In genomic region chr11:121295246-121296007, GRCh38 we compare ENCODE assay signal across 1 cellular context.
A peak's percentile ranks its signal among the peaks of the same experiment; 100 is the strongest.
TF ChIP-seq lines count a peak whose summit lies in the region.

No MANE protein-coding gene starts in this region.

TF ChIP-seq in GM12878, 131 proteins besides CTCF, POLR2A, EP300 and RAD21:
- TF ChIP-seq PAX5 (IDR thresholded peaks at IDR 0.05; ENCODE audit: borderline replicate concordance, low read depth, low read length) (no peak), TCF12 (IDR thresholded peaks at IDR 0.05; ENCODE audit: low read depth, low read length) (no peak), ATF7 (IDR thresholded peaks at IDR 0.05; ENCODE audit: low read depth) (0 out of 2 replicates have a peak, but pooled peaks have one; percentile 35), DPF2 (IDR thresholded peaks at IDR 0.05) (no peak), MAX (IDR thresholded peaks at IDR 0.05; ENCODE audit: low read depth, low read length) (no peak), RB1 (IDR thresholded peaks at IDR 0.05; ENCODE audit: borderline replicate concordance) (no peak), IRF4 (IDR thresholded peaks at IDR 0.05; ENCODE audit: low read depth, low read length) (no peak)
- TF ChIP-seq, protein P1, sequence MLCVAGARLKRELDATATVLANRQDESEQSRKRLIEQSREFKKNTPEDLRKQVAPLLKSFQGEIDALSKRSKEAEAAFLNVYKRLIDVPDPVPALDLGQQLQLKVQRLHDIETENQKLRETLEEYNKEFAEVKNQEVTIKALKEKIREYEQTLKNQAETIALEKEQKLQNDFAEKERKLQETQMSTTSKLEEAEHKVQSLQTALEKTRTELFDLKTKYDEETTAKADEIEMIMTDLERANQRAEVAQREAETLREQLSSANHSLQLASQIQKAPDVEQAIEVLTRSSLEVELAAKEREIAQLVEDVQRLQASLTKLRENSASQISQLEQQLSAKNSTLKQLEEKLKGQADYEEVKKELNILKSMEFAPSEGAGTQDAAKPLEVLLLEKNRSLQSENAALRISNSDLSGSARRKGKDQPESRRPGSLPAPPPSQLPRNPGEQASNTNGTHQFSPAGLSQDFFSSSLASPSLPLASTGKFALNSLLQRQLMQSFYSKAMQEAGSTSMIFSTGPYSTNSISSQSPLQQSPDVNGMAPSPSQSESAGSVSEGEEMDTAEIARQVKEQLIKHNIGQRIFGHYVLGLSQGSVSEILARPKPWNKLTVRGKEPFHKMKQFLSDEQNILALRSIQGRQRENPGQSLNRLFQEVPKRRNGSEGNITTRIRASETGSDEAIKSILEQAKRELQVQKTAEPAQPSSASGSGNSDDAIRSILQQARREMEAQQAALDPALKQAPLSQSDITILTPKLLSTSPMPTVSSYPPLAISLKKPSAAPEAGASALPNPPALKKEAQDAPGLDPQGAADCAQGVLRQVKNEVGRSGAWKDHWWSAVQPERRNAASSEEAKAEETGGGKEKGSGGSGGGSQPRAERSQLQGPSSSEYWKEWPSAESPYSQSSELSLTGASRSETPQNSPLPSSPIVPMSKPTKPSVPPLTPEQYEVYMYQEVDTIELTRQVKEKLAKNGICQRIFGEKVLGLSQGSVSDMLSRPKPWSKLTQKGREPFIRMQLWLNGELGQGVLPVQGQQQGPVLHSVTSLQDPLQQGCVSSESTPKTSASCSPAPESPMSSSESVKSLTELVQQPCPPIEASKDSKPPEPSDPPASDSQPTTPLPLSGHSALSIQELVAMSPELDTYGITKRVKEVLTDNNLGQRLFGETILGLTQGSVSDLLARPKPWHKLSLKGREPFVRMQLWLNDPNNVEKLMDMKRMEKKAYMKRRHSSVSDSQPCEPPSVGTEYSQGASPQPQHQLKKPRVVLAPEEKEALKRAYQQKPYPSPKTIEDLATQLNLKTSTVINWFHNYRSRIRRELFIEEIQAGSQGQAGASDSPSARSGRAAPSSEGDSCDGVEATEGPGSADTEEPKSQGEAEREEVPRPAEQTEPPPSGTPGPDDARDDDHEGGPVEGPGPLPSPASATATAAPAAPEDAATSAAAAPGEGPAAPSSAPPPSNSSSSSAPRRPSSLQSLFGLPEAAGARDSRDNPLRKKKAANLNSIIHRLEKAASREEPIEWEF (IDR thresholded peaks at IDR 0.05; ENCODE audit: insufficient replicate concordance, low read depth, low read length) = no peak
